ENCODE assay signal across 12 cellular contexts in the genomic region with DNA sequence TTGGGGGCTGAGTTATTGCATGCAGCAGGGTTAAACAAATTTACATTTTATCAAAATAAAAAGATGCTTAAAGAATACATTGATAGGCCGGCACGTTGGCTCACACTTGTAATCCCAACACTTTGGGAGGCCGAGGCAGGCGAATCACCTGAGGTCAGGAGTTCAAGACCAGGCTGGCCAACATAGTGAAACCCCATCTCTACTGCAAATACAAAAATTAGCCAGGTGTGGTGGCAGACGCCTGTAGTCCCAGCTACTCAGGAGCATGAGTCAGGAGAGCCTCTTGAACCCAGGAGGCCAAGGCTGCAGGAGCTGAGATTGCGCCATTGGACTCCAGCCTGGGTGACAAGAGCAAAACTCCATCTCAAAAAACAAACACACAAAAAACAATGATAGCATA. TPM values are rescaled to one million over a fixed set of nuclear protein-coding genes. Genes with fewer than 3 reads are reported as not detected.
"Had no signal": no experiment of that assay in that cellular context is flagged by ENCODE, and none has a peak within 500 bp of the region (broad histone marks: within the 10 kb centered on the region; RNA-seq: fewer than 3 reads in every experiment).

No MANE protein-coding gene starts in this region.

RNA-seq across cellular contexts. Expression of a gene that starts 54.1 kb away (rescaled TPM):
- total RNA-seq: activated CD4-positive, alpha-beta T cell treated with anti-CD3 and anti-CD28 coated beads for 36 hours; activated CD4-positive, alpha-beta T cell treated with anti-CD3 and anti-CD28 coated beads, Interleukin-2, amount 10 ng/mL, durations not matched to agents 7 days and 5 days; activated CD8-positive, alpha-beta T cell treated with anti-CD3 and anti-CD28 coated beads, Interleukin-2, amount 10 ng/mL, durations not matched to agents 7 days and 5 days; activated naive CD4-positive, alpha-beta T cell treated with anti-CD3 and anti-CD28 coated beads for 36 hours; activated naive CD4-positive, alpha-beta T cell treated with anti-CD3 and anti-CD28 coated beads, Interleukin-2, amount 50 U/mL, for 72 hours; activated T-cell treated with anti-CD3 and anti-CD28 coated beads, Interleukin-2, amount 50 U/mL, for 4 hours; activated T-helper 1 cell treated with anti-CD3 and anti-CD28 coated beads, Interleukin-12 subunit alpha, Interleukin-12 subunit beta, Interleukin-2, Interleukin-4 antibody, amounts not matched to agents 30 ng/mL and 10 ng/mL and 1 ng/mL, durations not matched to agents 14 hours and 24 hours and 36 hours; aorta; Right ventricle myocardium inferior; T-cell; T-helper 17 cell; WTC11 had no signal
- polyA plus RNA-seq: aorta had no signal
